Comparison of ENCODE assay signal across 25 cellular contexts in genomic region chr6:87822011-87822410, GRCh38.
"Had no signal": no experiment of that assay in that cellular context is flagged by ENCODE, and none has a peak within 500 bp of the region (broad histone marks: within the 10 kb centered on the region; RNA-seq: fewer than 3 reads in every experiment).

No MANE protein-coding gene starts in this region.

- FAIRE-seq: endothelial cell of umbilical vein, kidney had no signal

- H3K27me3 Mint-ChIP-seq: activated naive CD8-positive, alpha-beta T cell treated with anti-CD3 and anti-CD28 coated beads for 36 hours; activated T-cell treated with anti-CD3 and anti-CD28 coated beads, Interleukin-2, amount 50 U/mL, for 24 hours; stimulated activated naive CD8-positive, alpha-beta T cell treated with anti-CD3 and anti-CD28 coated beads, Interleukin-15, Interleukin-2, amounts not matched to agents 100 ng/mL and 50 ng/mL, for 24 hours had no signal

- ATAC-seq: esophagus mucosa, heart right ventricle, left lung, natural killer cell, WTC11 had no signal

- H3K9me3 Mint-ChIP-seq: activated naive CD8-positive, alpha-beta T cell treated with anti-CD3 and anti-CD28 coated beads for 36 hours; activated T-cell treated with anti-CD3 and anti-CD28 coated beads, Interleukin-2, amount 50 U/mL, for 24 hours; natural killer cell; stimulated activated naive CD8-positive, alpha-beta T cell treated with anti-CD3 and anti-CD28 coated beads, Interleukin-15, Interleukin-2, amounts not matched to agents 100 ng/mL and 50 ng/mL, for 24 hours; WTC11 had no signal

- H3K4me3 ChIP-seq: cardiac muscle cell, heart right ventricle, left lung, ovary, prostate gland, tibial artery had no signal

- H3K4me1 ChIP-seq: prostate gland had no signal

- H3K36me3 ChIP-seq: cardiac muscle cell, heart right ventricle, left lung, neutrophil, ovary, prostate gland, tibial artery had no signal

- H3K4me3 Mint-ChIP-seq: activated naive CD8-positive, alpha-beta T cell treated with anti-CD3 and anti-CD28 coated beads for 36 hours; activated T-cell treated with anti-CD3 and anti-CD28 coated beads, Interleukin-2, amount 50 U/mL, for 24 hours; natural killer cell; stimulated activated naive CD8-positive, alpha-beta T cell treated with anti-CD3 and anti-CD28 coated beads, Interleukin-15, Interleukin-2, amounts not matched to agents 100 ng/mL and 50 ng/mL, for 24 hours; WTC11 had no signal

- H3K27ac ChIP-seq: cardiac muscle cell, heart right ventricle, left lung, neutrophil, ovary, prostate gland, tibial artery had no signal

- H3K36me3 Mint-ChIP-seq: activated naive CD8-positive, alpha-beta T cell treated with anti-CD3 and anti-CD28 coated beads for 36 hours; natural killer cell; WTC11 had no signal

- H3K9me3 ChIP-seq: heart right ventricle, left lung, neutrophil, ovary, prostate gland, tibial artery had no signal

- H3K27me3 ChIP-seq: cardiac muscle cell, heart right ventricle, left lung, neutrophil, ovary, tibial artery had no signal

- H3K27ac Mint-ChIP-seq: activated naive CD8-positive, alpha-beta T cell treated with anti-CD3 and anti-CD28 coated beads for 36 hours; activated T-cell treated with anti-CD3 and anti-CD28 coated beads, Interleukin-2, amount 50 U/mL, for 24 hours; natural killer cell; stimulated activated naive CD8-positive, alpha-beta T cell treated with anti-CD3 and anti-CD28 coated beads, Interleukin-15, Interleukin-2, amounts not matched to agents 100 ng/mL and 50 ng/mL, for 24 hours; WTC11 had no signal

- H3K4me1 Mint-ChIP-seq: WTC11 had no signal

- DNase-seq: activated CD8-positive, alpha-beta memory T cell treated with anti-CD3 and anti-CD28 coated beads, Interleukin-2, amount 50 U/mL, for 4 hours; activated naive CD4-positive, alpha-beta T cell treated with Interleukin-2 at 50 U/mL for 16 hours; activated naive CD8-positive, alpha-beta T cell treated with anti-CD3 and anti-CD28 coated beads for 36 hours; activated T-cell treated with anti-CD3 and anti-CD28 coated beads, Interleukin-2, amount 50 U/mL, for 24 hours; amniotic stem cell; dermis blood vessel endothelial cell; effector memory CD4-positive, alpha-beta T cell; heart right ventricle; kidney; left lung; midbrain; natural killer cell; ovary; stimulated activated CD4-positive, alpha-beta T cell treated with anti-CD3 and anti-CD28 coated beads, Interleukin-1b, Interleukin-23, amount 100 ng/mL, for 48 hours; substantia nigra; T-helper 1 cell; T-helper 9 cell; tibial artery had no signal
